20 cellular contexts compared by ENCODE assay signal in the genomic region with DNA sequence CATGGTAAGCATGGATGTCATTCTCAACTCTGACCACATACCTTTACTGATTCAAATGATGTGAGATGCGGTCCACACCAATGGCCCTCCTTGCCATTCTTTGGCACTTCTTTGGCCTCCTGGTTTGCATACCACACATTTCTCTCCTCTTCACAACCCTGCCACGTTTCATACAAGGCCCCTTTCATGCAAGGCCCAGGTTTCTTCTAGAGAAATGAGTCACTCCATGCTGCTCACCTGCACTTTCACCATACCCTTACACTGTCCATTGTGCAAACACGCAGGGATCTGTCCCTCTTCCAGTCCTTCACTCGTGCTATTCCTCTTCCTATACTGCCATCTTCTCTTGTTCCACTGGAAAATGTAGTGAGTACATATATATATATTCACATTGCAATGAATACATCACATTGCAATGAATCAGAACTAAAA. TPM values are rescaled to one million over a fixed set of nuclear protein-coding genes. Genes with fewer than 3 reads are reported as not detected.
DNase-seq lines count a peak whose midpoint lies in the region; ATAC-seq, FAIRE-seq and TF ChIP-seq lines count a peak whose summit lies in the region.
"Had no signal": no experiment of that assay in that cellular context is flagged by ENCODE, and none has a peak within 500 bp of the region (broad histone marks: within the 10 kb centered on the region; RNA-seq: fewer than 3 reads in every experiment).

No MANE protein-coding gene starts in this region.

- H3K4me3 ChIP-seq in bronchial epithelial cell (ENCODE audit: low read depth, low read length): no peak overlapping the region
- H3K4me3 ChIP-seq in testis: no peak overlapping the region
- H3K4me3 ChIP-seq in colonic mucosa: no peak overlapping the region
- H3K4me3 ChIP-seq: body of pancreas, PC-9 had no signal

- TF ChIP-seq CTCF in bronchial epithelial cell (IDR thresholded peaks at IDR 0.05; ENCODE audit: insufficient read depth, low read length, severe bottlenecking) (no peak), testis (IDR thresholded peaks at IDR 0.05) (no peak), colonic mucosa (IDR thresholded peaks at IDR 0.05) (no peak)

- no peak overlapping the region for H3K4me3 Mint-ChIP-seq in activated T-cell treated with anti-CD3 and anti-CD28 coated beads, Interleukin-2, amount 50 U/mL, for 4 hours
- H3K4me3 Mint-ChIP-seq: activated T-helper 17 cell treated with anti-CD3 and anti-CD28 coated beads, Interleukin-2, amount 50 U/mL, for 72 hours; endodermal cell; naive thymus-derived CD4-positive, alpha-beta T cell; stimulated activated naive CD8-positive, alpha-beta T cell treated with anti-CD3 and anti-CD28 coated beads, Interleukin-15, Interleukin-2, amounts not matched to agents 100 ng/mL and 50 ng/mL, for 24 hours had no signal

- FAIRE-seq in bronchial epithelial cell (lab: Jason Lieb, UNC): no peak
- FAIRE-seq: H1 had no signal

- WGBS in testis, 2 donors: 88 to 92% methylated on average over 4 of the region's 4 CpGs

- no peak for TF ChIP-seq POLR2A in testis (IDR thresholded peaks at IDR 0.05)

- H3K27me3 ChIP-seq in bronchial epithelial cell (ENCODE audit: control insufficient read depth, insufficient read depth, low read length) (no peaks in the 10 kb centered on the region), testis (no peaks in the 10 kb centered on the region), colonic mucosa (no peaks in the 10 kb centered on the region)
- H3K27me3 ChIP-seq: body of pancreas had no signal

- H3K4me1 ChIP-seq in testis: no peaks in the 10 kb centered on the region
- no peaks in the 10 kb centered on the region for H3K4me1 ChIP-seq in colonic mucosa
- H3K4me1 ChIP-seq: body of pancreas had no signal

- no peaks in the 10 kb centered on the region for H3K9me3 Mint-ChIP-seq in activated T-cell treated with anti-CD3 and anti-CD28 coated beads, Interleukin-2, amount 50 U/mL, for 4 hours
- H3K9me3 Mint-ChIP-seq: endodermal cell; stimulated activated naive CD8-positive, alpha-beta T cell treated with anti-CD3 and anti-CD28 coated beads, Interleukin-15, Interleukin-2, amounts not matched to agents 100 ng/mL and 50 ng/mL, for 24 hours had no signal

- intact Hi-C loops in testis (cut with DNase I; ENCODE audit: low total_unique reads) (no loop called here), colonic mucosa (cut with DNase I) (no loop called here)

- H3K36me3 Mint-ChIP-seq in activated T-cell treated with anti-CD3 and anti-CD28 coated beads, Interleukin-2, amount 50 U/mL, for 4 hours (ENCODE audit: insufficient read depth): no peaks in the 10 kb centered on the region
- H3K36me3 Mint-ChIP-seq: naive thymus-derived CD4-positive, alpha-beta T cell had no signal

- H3K27me3 Mint-ChIP-seq in activated T-cell treated with anti-CD3 and anti-CD28 coated beads, Interleukin-2, amount 50 U/mL, for 4 hours (ENCODE audit: low read depth): peaks cover 6% of the 10 kb centered on the region

- ATAC-seq in GM18868 (IDR thresholded peaks at IDR 0.05; ENCODE audit: unreplicated experiment) (peak; percentile 93), GM21619 (IDR thresholded peaks at IDR 0.05; ENCODE audit: unreplicated experiment) (peak; percentile 90), HG03135 (IDR thresholded peaks at IDR 0.05; ENCODE audit: unreplicated experiment) (peak; percentile 71)
- ATAC-seq in activated T-cell treated with anti-CD3 and anti-CD28 coated beads, Interleukin-2, amount 50 U/mL, for 4 hours: no peak
- ATAC-seq: activated T-helper 17 cell treated with anti-CD3 and anti-CD28 coated beads, Interleukin-2, amount 50 U/mL, for 72 hours; body of pancreas; left lobe of liver; naive thymus-derived CD4-positive, alpha-beta T cell; right cardiac atrium had no signal

- H3K36me3 ChIP-seq in bronchial epithelial cell (ENCODE audit: control insufficient read depth, insufficient read depth, low read length): no peaks in the 10 kb centered on the region
- no peaks in the 10 kb centered on the region for H3K36me3 ChIP-seq in testis (ENCODE audit: low read depth, missing control alignments)
- H3K36me3 ChIP-seq in colonic mucosa: no peaks in the 10 kb centered on the region

- no peak overlapping the region for H3K9ac ChIP-seq in colonic mucosa (ENCODE audit: low read depth in 2 of 2, low read length in 2 of 2)

- no peak overlapping the region for H3K27ac ChIP-seq in testis
- H3K27ac ChIP-seq in colonic mucosa: no peak overlapping the region
- H3K27ac ChIP-seq: body of pancreas, PC-9 had no signal

- H3K4me1 Mint-ChIP-seq in activated T-cell treated with anti-CD3 and anti-CD28 coated beads, Interleukin-2, amount 50 U/mL, for 4 hours (ENCODE audit: low read depth): no peaks in the 10 kb centered on the region
- H3K4me1 Mint-ChIP-seq: activated T-helper 17 cell treated with anti-CD3 and anti-CD28 coated beads, Interleukin-2, amount 50 U/mL, for 72 hours; endodermal cell; naive thymus-derived CD4-positive, alpha-beta T cell had no signal

- H3K9me3 ChIP-seq in testis: no peaks in the 10 kb centered on the region
- no peaks in the 10 kb centered on the region for H3K9me3 ChIP-seq in colonic mucosa
- H3K9me3 ChIP-seq: body of pancreas had no signal

- peak; percentile 62 for DNase-seq in bronchial epithelial cell (ENCODE audit: low read depth)
- no peak for DNase-seq in testis
- DNase-seq in colonic mucosa: no peak
- DNase-seq in activated T-cell treated with anti-CD3 and anti-CD28 coated beads, Interleukin-2, amount 50 U/mL, for 4 hours: no peak
- no peak for DNase-seq in amygdala (lab: John Stamatoyannopoulos, UW)
- DNase-seq: body of pancreas; endodermal cell; naive thymus-derived CD4-positive, alpha-beta T cell; NCI-H446 treated with DMSO at 0.1 percent for 48 hours; PC-9; right cardiac atrium had no signal

RNA-seq across cellular contexts. Expression of a gene that starts 24.4 kb away (rescaled TPM):
- total RNA-seq in bronchial epithelial cell (not detected in 2 replicates), testis (under 1 TPM in 1 of 2 donors, not detected in 1; 0.63 TPM), colonic mucosa (not detected)
- polyA plus RNA-seq in testis (ENCODE audit: insufficient read depth, low read depth, low replicate concordance): 1.8 TPM
- not detected for total RNA-seq in activated T-cell treated with anti-CD3 and anti-CD28 coated beads, Interleukin-2, amount 50 U/mL, for 4 hours
- total RNA-seq: activated T-helper 17 cell treated with anti-CD3 and anti-CD28 coated beads, Interleukin-2, amount 50 U/mL, for 72 hours; body of pancreas; endodermal cell; H1; HT1080; left lobe of liver; naive thymus-derived CD4-positive, alpha-beta T cell; PC-9; right cardiac atrium; T-helper 1 cell treated with Interleukin-12 subunit alpha and Interleukin-12 subunit beta and Interleukin-4 antibody, amounts not matched to agents 30 ng/mL and 1 ng/mL, for 36 hours had no signal
- polyA plus RNA-seq: H1; naive thymus-derived CD4-positive, alpha-beta T cell; right cardiac atrium had no signal

Comparison
In these comparisons a context has a peak if more than half of its experiments do, and no peak if none do; other contexts are left out.
1. ATAC-seq: peak in GM18868 (single experiment), GM21619 (single experiment) and HG03135 (single experiment); none in activated T-cell treated with anti-CD3 and anti-CD28 coated beads, Interleukin-2, amount 50 U/mL, for 4 hours (0 of 2).